In genomic region chr12:113302466-113302865, GRCh38 we compare ENCODE assay signal across 21 cellular contexts. TPM values are rescaled to one million over a fixed set of nuclear protein-coding genes. Genes with fewer than 3 reads are reported as not detected.
DNase-seq lines count a peak whose midpoint lies in the region; ATAC-seq lines count a peak whose summit lies in the region.
"Had no signal": no experiment of that assay in that cellular context is flagged by ENCODE, and none has a peak within 500 bp of the region (broad histone marks: within the 10 kb centered on the region; RNA-seq: fewer than 3 reads in every experiment).

No MANE protein-coding gene starts in this region.

- peaks cover 20% of the 10 kb centered on the region for H3K36me3 Mint-ChIP-seq in activated naive CD4-positive, alpha-beta T cell treated with anti-CD3 and anti-CD28 coated beads for 36 hours (ENCODE audit: low read depth)
- H3K36me3 Mint-ChIP-seq in T-helper 17 cell (ENCODE audit: low read depth) = peaks cover 10% of the 10 kb centered on the region
- H3K36me3 Mint-ChIP-seq in dendritic cell treated with granulocyte-macrophage colony-stimulating factor and Interleukin-4, amounts not matched to agents 40 ng/mL and 50 ng/mL, for 4 days (ENCODE audit: low read depth) = peaks cover 100% of the 10 kb centered on the region
- H3K36me3 Mint-ChIP-seq in stimulated activated memory B cell treated with anti-CD40 and anti-IgM and Interleukin-4, amounts not matched to agents 10 μg/mL and 1 μg/mL and 100 μg/mL, for 72 hours = peaks cover 15% of the 10 kb centered on the region

- intact Hi-C loops in activated naive CD4-positive, alpha-beta T cell treated with anti-CD3 and anti-CD28 coated beads for 36 hours (cut with micrococcal nuclease) = no loop called here
- intact Hi-C loops in dendritic cell treated with granulocyte-macrophage colony-stimulating factor and Interleukin-4, amounts not matched to agents 40 ng/mL and 50 ng/mL, for 4 days (cut with micrococcal nuclease) = no loop called here

- no peak overlapping the region for H3K4me3 Mint-ChIP-seq in activated naive CD4-positive, alpha-beta T cell treated with anti-CD3 and anti-CD28 coated beads for 36 hours
- peak overlapping the region; percentile 75 for H3K4me3 Mint-ChIP-seq in T-helper 17 cell
- H3K4me3 Mint-ChIP-seq in dendritic cell treated with granulocyte-macrophage colony-stimulating factor and Interleukin-4, amounts not matched to agents 40 ng/mL and 50 ng/mL, for 4 days = no peak overlapping the region
- H3K4me3 Mint-ChIP-seq in stimulated activated memory B cell treated with anti-CD40 and anti-IgM and Interleukin-4, amounts not matched to agents 10 μg/mL and 1 μg/mL and 100 μg/mL, for 72 hours = no peak overlapping the region

- H3K27me3 Mint-ChIP-seq in activated naive CD4-positive, alpha-beta T cell treated with anti-CD3 and anti-CD28 coated beads for 36 hours (ENCODE audit: low read depth) = no peaks in the 10 kb centered on the region
- no peaks in the 10 kb centered on the region for H3K27me3 Mint-ChIP-seq in T-helper 17 cell
- H3K27me3 Mint-ChIP-seq in dendritic cell treated with granulocyte-macrophage colony-stimulating factor and Interleukin-4, amounts not matched to agents 40 ng/mL and 50 ng/mL, for 4 days = no peaks in the 10 kb centered on the region
- no peaks in the 10 kb centered on the region for H3K27me3 Mint-ChIP-seq in stimulated activated memory B cell treated with anti-CD40 and anti-IgM and Interleukin-4, amounts not matched to agents 10 μg/mL and 1 μg/mL and 100 μg/mL, for 72 hours

- ATAC-seq in T-helper 17 cell (no peak), HG03354 (IDR thresholded peaks at IDR 0.05; ENCODE audit: poor library complexity, severe bottlenecking, unreplicated experiment) (no peak), HG03045 (IDR thresholded peaks at IDR 0.05; ENCODE audit: unreplicated experiment) (no peak)
- ATAC-seq in stimulated activated memory B cell treated with anti-CD40 and anti-IgM and Interleukin-4, amounts not matched to agents 10 μg/mL and 1 μg/mL and 100 μg/mL, for 72 hours = no peak
- ATAC-seq: A549 had no signal

- peak overlapping the region; percentile 13 for H3K27ac Mint-ChIP-seq in activated naive CD4-positive, alpha-beta T cell treated with anti-CD3 and anti-CD28 coated beads for 36 hours
- peak overlapping the region; percentile 81 for H3K27ac Mint-ChIP-seq in T-helper 17 cell
- H3K27ac Mint-ChIP-seq in dendritic cell treated with granulocyte-macrophage colony-stimulating factor and Interleukin-4, amounts not matched to agents 40 ng/mL and 50 ng/mL, for 4 days = peak overlapping the region; percentile 55
- H3K27ac Mint-ChIP-seq in stimulated activated memory B cell treated with anti-CD40 and anti-IgM and Interleukin-4, amounts not matched to agents 10 μg/mL and 1 μg/mL and 100 μg/mL, for 72 hours = peak overlapping the region; percentile 37

- CTCF ChIA-PET in activated naive CD4-positive, alpha-beta T cell treated with anti-CD3 and anti-CD28 coated beads for 36 hours (lab: Charles Lee) = no interaction called here

- H3K9me3 Mint-ChIP-seq in activated naive CD4-positive, alpha-beta T cell treated with anti-CD3 and anti-CD28 coated beads for 36 hours = no peaks in the 10 kb centered on the region
- no peaks in the 10 kb centered on the region for H3K9me3 Mint-ChIP-seq in dendritic cell treated with granulocyte-macrophage colony-stimulating factor and Interleukin-4, amounts not matched to agents 40 ng/mL and 50 ng/mL, for 4 days
- no peaks in the 10 kb centered on the region for H3K9me3 Mint-ChIP-seq in stimulated activated memory B cell treated with anti-CD40 and anti-IgM and Interleukin-4, amounts not matched to agents 10 μg/mL and 1 μg/mL and 100 μg/mL, for 72 hours

- H3K9me3 ChIP-seq in T-helper 17 cell (ENCODE audit: control insufficient read depth, low read length, poor library complexity, severe bottlenecking) = no peaks in the 10 kb centered on the region
- H3K9me3 ChIP-seq: A549, MG63 had no signal

- peaks cover 15% of the 10 kb centered on the region for H3K4me1 Mint-ChIP-seq in activated naive CD4-positive, alpha-beta T cell treated with anti-CD3 and anti-CD28 coated beads for 36 hours (ENCODE audit: low read depth)
- peaks cover 8% of the 10 kb centered on the region for H3K4me1 Mint-ChIP-seq in T-helper 17 cell
- H3K4me1 Mint-ChIP-seq in dendritic cell treated with granulocyte-macrophage colony-stimulating factor and Interleukin-4, amounts not matched to agents 40 ng/mL and 50 ng/mL, for 4 days (ENCODE audit: low read depth) = peaks cover 41% of the 10 kb centered on the region
- H3K4me1 Mint-ChIP-seq in stimulated activated memory B cell treated with anti-CD40 and anti-IgM and Interleukin-4, amounts not matched to agents 10 μg/mL and 1 μg/mL and 100 μg/mL, for 72 hours = peaks cover 21% of the 10 kb centered on the region

- DNase-seq in activated naive CD4-positive, alpha-beta T cell treated with anti-CD3 and anti-CD28 coated beads for 36 hours = no peak
- DNase-seq in activated naive CD4-positive, alpha-beta T cell treated with Interleukin-2 at 50 U/mL for 16 hours = no peak
- DNase-seq in T-helper 17 cell (no peak), NCI-H1694 treated with DMSO at 0.1 percent for 48 hours (lab: John Stamatoyannopoulos, UW) (no peak)
- DNase-seq: brain microvascular endothelial cell; effector memory CD4-positive, alpha-beta T cell; erythroblast; HCEC 1CT; MG63; NCI-H1417 treated with DMSO at 0.1 percent for 48 hours; NCI-H2107; NCI-H446 treated with DMSO at 0.1 percent for 48 hours; occipital lobe; PC-9; SIG-M5; substantia nigra had no signal

RNA-seq across cellular contexts. Expression of gene SLC8B1, which starts 32.4 kb away (rescaled TPM):
- 10 to 100 TPM; 20.2 to 20.4 TPM for total RNA-seq in activated naive CD4-positive, alpha-beta T cell treated with anti-CD3 and anti-CD28 coated beads for 36 hours
- 10 to 100 TPM; 58.6 to 66.0 TPM for total RNA-seq in T-helper 17 cell

RNA-seq across cellular contexts. Expression of gene PLBD2, which starts 55.9 kb away (rescaled TPM):
- 10 to 100 TPM; 13.9 to 14.1 TPM for total RNA-seq in activated naive CD4-positive, alpha-beta T cell treated with anti-CD3 and anti-CD28 coated beads for 36 hours
- total RNA-seq in T-helper 17 cell = 10 to 100 TPM; 14.0 to 19.0 TPM

Comparison
In these comparisons a context has a peak if more than half of its experiments do, and no peak if none do; other contexts are left out.
1. H3K27ac Mint-ChIP-seq: peak in every context shown above with its lines; median percentile 81 in T-helper 17 cell; 55 in dendritic cell treated with granulocyte-macrophage colony-stimulating factor and Interleukin-4, amounts not matched to agents 40 ng/mL and 50 ng/mL, for 4 days; 37 in stimulated activated memory B cell treated with anti-CD40 and anti-IgM and Interleukin-4, amounts not matched to agents 10 μg/mL and 1 μg/mL and 100 μg/mL, for 72 hours; 13 in activated naive CD4-positive, alpha-beta T cell treated with anti-CD3 and anti-CD28 coated beads for 36 hours.